In the genomic region with DNA sequence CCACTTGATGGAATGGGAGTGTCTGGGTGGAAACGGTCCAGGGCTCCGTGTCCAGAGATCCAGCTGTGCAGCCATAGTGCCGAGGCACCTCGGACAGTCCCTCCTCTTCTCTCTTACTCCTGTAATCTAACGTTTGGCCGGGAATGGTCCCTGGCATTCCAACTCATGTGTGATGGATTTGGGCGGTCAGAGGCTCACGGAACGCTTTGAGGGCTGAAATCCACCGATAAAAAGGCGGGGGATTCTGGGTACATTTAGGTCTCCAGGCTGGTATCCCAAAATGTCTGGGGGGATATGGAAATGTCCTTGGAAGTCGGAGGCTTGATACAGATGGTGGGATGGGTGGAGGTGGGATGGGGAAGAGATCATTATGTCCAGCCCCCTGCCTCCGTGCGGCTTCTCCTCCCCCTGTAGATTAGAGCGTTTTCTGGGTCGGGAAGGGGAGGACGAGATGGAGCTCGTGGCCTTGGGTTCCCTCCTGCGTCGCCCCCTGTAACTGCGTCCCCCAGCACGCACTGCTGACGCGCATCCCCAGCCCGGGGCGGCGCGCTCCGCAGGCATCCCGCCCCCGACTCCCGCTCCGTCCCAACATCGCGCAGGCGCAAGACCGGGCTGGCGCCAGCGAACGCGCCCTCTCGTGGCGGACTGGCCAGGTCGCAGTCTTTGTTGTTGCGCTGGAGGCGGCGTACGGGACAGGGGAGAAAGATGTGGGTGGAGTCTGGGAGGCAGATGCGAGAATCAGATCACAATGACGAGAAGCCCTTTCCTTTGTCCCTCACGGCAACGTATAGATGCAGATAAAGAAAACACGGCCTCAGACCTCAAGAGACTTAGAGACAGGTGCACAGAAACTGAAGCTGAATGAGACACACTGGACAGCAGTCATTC, we compare ENCODE assay signal across 8 cellular contexts. TPM values are rescaled to one million over a fixed set of nuclear protein-coding genes. Genes with fewer than 3 reads are reported as not detected.
A peak's percentile ranks its signal among the peaks of the same experiment; 100 is the strongest.
DNase-seq lines count a peak whose midpoint lies in the region; TF ChIP-seq lines count a peak whose summit lies in the region.

No MANE protein-coding gene starts in this region.

- no peaks in the 10 kb centered on the region for H3K9me3 ChIP-seq in MG63
- H3K9me3 ChIP-seq in neural progenitor cell (ENCODE audit: low read depth): no peaks in the 10 kb centered on the region
- no peaks in the 10 kb centered on the region for H3K9me3 ChIP-seq in stomach

- TF ChIP-seq POLR2A in Raji (IDR thresholded peaks at IDR 0.05; ENCODE audit: insufficient read depth, low read depth, low read length) (peak; percentile 93), stomach (IDR thresholded peaks at IDR 0.05) (no peak)

- H3K4me3 Mint-ChIP-seq in neural progenitor cell: peak overlapping the region; percentile 86

- peaks cover 20% of the 10 kb centered on the region for H3K4me1 Mint-ChIP-seq in neural progenitor cell

- H3F3A ChIP-seq in neural progenitor cell (ENCODE audit: low read depth): peaks cover 17% of the 10 kb centered on the region

- DNase-seq in ELF-1 (ENCODE audit: low read depth, low spot score) (peak; percentile 96), H4 (ENCODE audit: low spot score) (peak; percentile 93), MG63 (peak; percentile 90), foreskin fibroblast (peak; percentile 87 to 97), neural progenitor cell (ENCODE audit: low spot score) (peak; percentile 97), stomach (peak; percentile 94)
- DNase-seq in activated effector memory CD4-positive, alpha-beta T cell treated with Interleukin-2 at 50 U/mL for 16 hours: peak; percentile 93

- 1% methylated on average over 25 to 53 of the region's 53 CpGs for WGBS in stomach, 5 donors

- H3K36me3 Mint-ChIP-seq in neural progenitor cell: no peaks in the 10 kb centered on the region

- no peak for TF ChIP-seq EP300 in stomach (IDR thresholded peaks at IDR 0.05)

- H3K9me3 Mint-ChIP-seq in neural progenitor cell: no peaks in the 10 kb centered on the region

- peak overlapping the region; percentile 95 for H3K27ac Mint-ChIP-seq in neural progenitor cell

- no peaks in the 10 kb centered on the region for H3K36me3 ChIP-seq in MG63
- H3K36me3 ChIP-seq in neural progenitor cell: no peaks in the 10 kb centered on the region
- no peaks in the 10 kb centered on the region for H3K36me3 ChIP-seq in stomach

- no peak overlapping the region for H3K9ac ChIP-seq in neural progenitor cell

- H2AFZ ChIP-seq in neural progenitor cell (replicated peaks): peak overlapping the region; percentile 75

- H3K4me2 ChIP-seq in neural progenitor cell: peak overlapping the region; percentile 78

- H3K4me3 ChIP-seq in MG63: peak overlapping the region; percentile 55
- H3K4me3 ChIP-seq in foreskin fibroblast (ENCODE audit: low read depth in 1 of 2, low read length in 2 of 2): peak overlapping the region; percentile 59 to 85
- peak overlapping the region; percentile 46 for H3K4me3 ChIP-seq in neural progenitor cell
- H3K4me3 ChIP-seq in stomach: peak overlapping the region; percentile 58 to 69 (median 64)

- no peaks in the 10 kb centered on the region for H3K79me2 ChIP-seq in neural progenitor cell (ENCODE audit: low read depth)

- intact Hi-C loops in stomach (cut with DNase I; ENCODE audit: low total_unique reads): no loop called here

- no peak overlapping the region for H3K27ac ChIP-seq in neural progenitor cell
- peak overlapping the region; percentile 4 to 85 (median 79) for H3K27ac ChIP-seq in stomach

- H4K20me1 ChIP-seq in neural progenitor cell (ENCODE audit: low read depth): no peaks in the 10 kb centered on the region

- TF ChIP-seq CTCF in foreskin fibroblast (IDR thresholded peaks at IDR 0.05; ENCODE audit: low read depth, low read length) (peak; percentile 92), neural progenitor cell (IDR thresholded peaks at IDR 0.05) (peak; percentile 94), stomach (IDR thresholded peaks at IDR 0.05) (peak in 5 of 7 experiments; percentile 83 to 95 (median 92))

- H3K27me3 ChIP-seq in MG63 (no peaks in the 10 kb centered on the region), neural progenitor cell (peaks cover 5% of the 10 kb centered on the region), stomach (no peaks in the 10 kb centered on the region)

- peaks cover 17% of the 10 kb centered on the region for H3K4me1 ChIP-seq in neural progenitor cell
- peaks cover 12 to 36% (median 25%) of the 10 kb centered on the region in 4 donors for H3K4me1 ChIP-seq in stomach

- H3K27me3 Mint-ChIP-seq in neural progenitor cell (ENCODE audit: insufficient read depth, low read depth): peaks cover 4% of the 10 kb centered on the region

RNA-seq across cellular contexts. Expression of gene SGCA, which starts 4.5 kb away (rescaled TPM):
- total RNA-seq in H4 (2014; rRNA removed; shearing (Covaris generic)): 0.45 TPM in 1 of 2 replicates, not detected in the other
- 1.1 TPM in 1 of 2 replicates, not detected in the other for total RNA-seq in MG63 (2014; rRNA removed; shearing (Covaris generic); ENCODE audit: low replicate concordance)
- total RNA-seq in neural progenitor cell (ENCODE audit: low replicate concordance) (1.5 TPM in 1 of 2 replicates, not detected in the other), stomach (10 to 100 TPM in 3 of 5 donors, 1 to 10 TPM in 2; 5.4 to 89.3 (median 21.4) TPM)
- 10 to 100 TPM in 1 of 3 donors, 1 to 10 TPM in 2; 6.0 to 24.3 (median 8.7) TPM for polyA plus RNA-seq in stomach

RNA-seq across cellular contexts. Expression of gene PPP1R9B, which starts 10.8 kb away (rescaled TPM):
- 16.3 and 18.5 TPM in 2 replicates for total RNA-seq in H4 (2014; rRNA removed; shearing (Covaris generic))
- total RNA-seq in MG63 (2014; rRNA removed; shearing (Covaris generic); ENCODE audit: low replicate concordance): 56.1 and 68.2 TPM in 2 replicates
- 12.0 and 31.4 TPM in 2 replicates for total RNA-seq in neural progenitor cell (ENCODE audit: low replicate concordance)
- total RNA-seq in stomach: 10 to 100 TPM; 11.6 to 64.2 (median 22.5) TPM
- polyA plus RNA-seq in stomach: 10 to 100 TPM; 13.1 to 28.8 (median 14.2) TPM

RNA-seq across cellular contexts. Expression of gene SAMD14, which starts 31.3 kb away (rescaled TPM):
- total RNA-seq in H4 (2014; rRNA removed; shearing (Covaris generic)): 0.70 and 1.2 TPM in 2 replicates
- not detected in 2 replicates for total RNA-seq in MG63 (2014; rRNA removed; shearing (Covaris generic); ENCODE audit: low replicate concordance)
- total RNA-seq in neural progenitor cell (ENCODE audit: low replicate concordance) (8.7 and 27.9 TPM in 2 replicates), stomach (10 to 100 TPM in 1 of 5 donors, 1 to 10 TPM in 2, not detected in 2; 1.5 to 87.0 (median 1.9) TPM)
- 1 to 10 TPM; 1.3 to 2.3 (median 1.6) TPM for polyA plus RNA-seq in stomach

RNA-seq across cellular contexts. Expression of gene COL1A1, which starts 40.2 kb away (rescaled TPM):
- 11.1 and 25.7 TPM in 2 replicates for total RNA-seq in H4 (2014; rRNA removed; shearing (Covaris generic))
- 261 and 431 TPM in 2 replicates for total RNA-seq in MG63 (2014; rRNA removed; shearing (Covaris generic); ENCODE audit: low replicate concordance)
- total RNA-seq in neural progenitor cell (ENCODE audit: low replicate concordance) (1.1 and 4.2 TPM in 2 replicates), stomach (1,000 to 10,000 TPM in 1 of 5 donors, 100 to 1,000 TPM in 3, 10 to 100 TPM in 1; 87.0 to 1,931 (median 219) TPM)
- 10 to 100 TPM; 17.9 to 60.0 (median 24.9) TPM for polyA plus RNA-seq in stomach
